1 cellular context compared by ENCODE assay signal in genomic region chr3:47419083-47420043, GRCh38.
TF ChIP-seq lines count a peak whose summit lies in the region.

No MANE protein-coding gene starts in this region.

TF ChIP-seq in GM12878, 131 proteins besides CTCF, POLR2A, EP300 and RAD21:
- TF ChIP-seq MEF2B (IDR thresholded peaks at IDR 0.05; ENCODE audit: partially characterized antibody, poor library complexity, severe bottlenecking) (no peak), RFX5 (IDR thresholded peaks at IDR 0.05; ENCODE audit: low read depth, low read length) (no peak), ZBTB11 (CRISPR knock-in tag; IDR thresholded peaks at IDR 0.05) (no peak), E2F4 (IDR thresholded peaks at IDR 0.05; ENCODE audit: low read depth, low read length) (no peak), MAX (IDR thresholded peaks at IDR 0.05; ENCODE audit: low read depth, low read length) (no peak), HSF1 (IDR thresholded peaks at IDR 0.05; ENCODE audit: low read depth, low read length) (no peak), BHLHE40 (IDR thresholded peaks at IDR 0.05; ENCODE audit: borderline replicate concordance in 1 of 2, low read depth in 2 of 2, low read length in 1 of 2) (no peak)
TF ChIP-seq in GM12878: peak in this region for 0.
